7 cellular contexts compared by ENCODE assay signal in genomic region chr15:38454687-38455071, GRCh38. TPM values are rescaled to one million over a fixed set of nuclear protein-coding genes. Genes with fewer than 3 reads are reported as not detected.
A peak's percentile ranks its signal among the peaks of the same experiment; 100 is the strongest.
DNase-seq lines count a peak whose midpoint lies in the region; ATAC-seq and TF ChIP-seq lines count a peak whose summit lies in the region.

No MANE protein-coding gene starts in this region.

- no peak overlapping the region for H2BK12ac ChIP-seq in H9 (ENCODE audit: insufficient read length, low read depth, low read length)

- peaks cover 34% of the 10 kb centered on the region for H3K79me2 ChIP-seq in H9 (ENCODE audit: insufficient read depth, low read length)

- peak overlapping the region; percentile 98 to 99 (median 99) for H3K27ac Mint-ChIP-seq in H9

- H2BK15ac ChIP-seq in H9 (ENCODE audit: low read depth, low read length): no peak overlapping the region

- peak overlapping the region; percentile 96 for H3K9ac ChIP-seq in H9 (ENCODE audit: extremely low read depth, insufficient read length, low read length)

- no peak overlapping the region for H2BK20ac ChIP-seq in H9 (ENCODE audit: low read depth, low read length, poor library complexity, severe bottlenecking)

- no peaks in the 10 kb centered on the region for H3K36me3 ChIP-seq in SJSA1
- H3K36me3 ChIP-seq in prostate gland: no peaks in the 10 kb centered on the region

- H3K4me1 Mint-ChIP-seq in H9: peaks cover 6 to 8% of the 10 kb centered on the region in 2 experiments

- peaks cover 3 to 5% (median 5%) of the 10 kb centered on the region in 3 experiments; a peak in 2 of 7 replicates for H3K36me3 Mint-ChIP-seq in H9 (ENCODE audit: insufficient read depth in 1 of 3, low read depth in 3 of 3)

- peaks cover 1% of the 10 kb centered on the region for H3K27me3 Mint-ChIP-seq in H9 (ENCODE audit: low read depth)

- H4K5ac ChIP-seq in H9 (ENCODE audit: insufficient read length, low read depth, low read length): no peak overlapping the region

- H3K4ac ChIP-seq in H9 (ENCODE audit: low read depth, low read length): no peak overlapping the region; the same call in 1 of the 2 replicates

- ATAC-seq in GM21381 (IDR thresholded peaks at IDR 0.05; ENCODE audit: unreplicated experiment) (no peak), HG02588 (IDR thresholded peaks at IDR 0.05; ENCODE audit: unreplicated experiment) (no peak)

- H2BK5ac ChIP-seq in H9 (ENCODE audit: insufficient read length, low read length): no peak overlapping the region

- peak overlapping the region; percentile 99 for H3K18ac ChIP-seq in H9 (ENCODE audit: insufficient read length, low read depth, low read length)

- peaks cover 2% of the 10 kb centered on the region for H4K20me1 ChIP-seq in H9 (ENCODE audit: control insufficient read depth, insufficient read depth, insufficient read length)

- TF ChIP-seq CTCF in H9 (conservative IDR thresholded peaks at IDR 0.05): no peak
- no peak for TF ChIP-seq CTCF in fibroblast of mammary gland (conservative IDR thresholded peaks at IDR 0.05; ENCODE audit: control insufficient read depth, insufficient read depth, low read depth, low read length)
- no peak for TF ChIP-seq CTCF in prostate gland (IDR thresholded peaks at IDR 0.05)

- peak overlapping the region; percentile 100; the same call in 1 of the 2 replicates for H3K14ac ChIP-seq in H9 (ENCODE audit: insufficient read depth, low read length)

- H3K27ac ChIP-seq in H9 (ENCODE audit: insufficient read length, low read depth, low read length): peak overlapping the region; percentile 84
- H3K27ac ChIP-seq in SJSA1: 0 out of 2 replicates have a peak overlapping the region, but pooled peaks have one; percentile 63
- H3K27ac ChIP-seq in prostate gland: peak overlapping the region; percentile 92 to 93

- no peaks in the 10 kb centered on the region for H3K9me3 Mint-ChIP-seq in H9

- no peak overlapping the region for H2AFZ ChIP-seq in H9 (ENCODE audit: low read length)

- H3K27me3 ChIP-seq in H9 (ENCODE audit: insufficient read depth, low read length) (no peaks in the 10 kb centered on the region), SJSA1 (replicated peaks) (0 out of 2 replicates have a peak, but pooled peaks cover 3% of the 10 kb centered on the region), prostate gland (replicated peaks; ENCODE audit: insufficient read depth) (no peaks in the 10 kb centered on the region)

- H3K4me2 ChIP-seq in H9 (ENCODE audit: insufficient read depth, insufficient read length, low read length): peak overlapping the region; percentile 81

- H3K4me3 ChIP-seq in SJSA1: peak overlapping the region; percentile 65
- H3K4me3 ChIP-seq in fibroblast of mammary gland (ENCODE audit: control insufficient read depth, low read depth, low read length): peak overlapping the region; percentile 98
- peak overlapping the region; percentile 71 to 73 for H3K4me3 ChIP-seq in prostate gland

- no peak overlapping the region for H4K8ac ChIP-seq in H9 (replicated peaks; ENCODE audit: insufficient read length, low read depth, low read length)

- H3K79me1 ChIP-seq in H9 (ENCODE audit: insufficient read depth, low read depth, low read length, poor library complexity, severe bottlenecking): peaks cover 20% of the 10 kb centered on the region

- peaks cover 5% of the 10 kb centered on the region for H3K23me2 ChIP-seq in H9 (ENCODE audit: insufficient read length, low read depth, low read length, poor library complexity, severe bottlenecking)

- H3K56ac ChIP-seq in H9 (ENCODE audit: insufficient read length, low read depth, low read length): no peak overlapping the region

- no peak overlapping the region for H3T11ph ChIP-seq in H9 (ENCODE audit: low read length)

- H3K23ac ChIP-seq in H9 (ENCODE audit: insufficient read length, low read depth, low read length): no peak overlapping the region

- no peak overlapping the region for H2AK5ac ChIP-seq in H9 (ENCODE audit: insufficient read length, low read length)

- WGBS in H9 (ENCODE audit: extremely low coverage, insufficient read length, low lambda C conversion rate): no CpG with 5 or more reads among the region's 12 CpGs
- 0% methylated on average over 12 of the region's 12 CpGs for WGBS in prostate gland

- H4K91ac ChIP-seq in H9 (ENCODE audit: insufficient read length, low read depth, low read length): no peak overlapping the region

- H3K4me1 ChIP-seq in H9 (ENCODE audit: insufficient read depth, low read length): no peaks in the 10 kb centered on the region; the same call in 1 of the 2 replicates
- peaks cover 6% of the 10 kb centered on the region for H3K4me1 ChIP-seq in SJSA1 (replicated peaks)
- H3K4me1 ChIP-seq in prostate gland (replicated peaks): peaks cover 2% of the 10 kb centered on the region

- H2BK120ac ChIP-seq in H9 (ENCODE audit: low read depth, low read length, poor library complexity, severe bottlenecking): no peak overlapping the region

- no peak for TF ChIP-seq POLR2A in prostate gland (IDR thresholded peaks at IDR 0.05)

- DNase-seq in H9 (no peak), SJSA1 (ENCODE audit: low read depth in 1 of 2, low spot score in 2 of 2) (no peak), fibroblast of mammary gland (ENCODE audit: low read depth) (no peak), prostate gland (ENCODE audit: low spot score) (no peak), iPS-NIHi11 (ENCODE audit: low spot score) (no peak)

- H3K9me3 ChIP-seq in H9 (ENCODE audit: control insufficient read depth, low read depth, low read length) (no peaks in the 10 kb centered on the region), SJSA1 (replicated peaks) (no peaks in the 10 kb centered on the region), prostate gland (no peaks in the 10 kb centered on the region)

- peak overlapping the region; percentile 91 to 98 for H3K4me3 Mint-ChIP-seq in H9

- intact Hi-C loops in prostate gland (cut with DNase I): no loop called here

RNA-seq across cellular contexts. Expression of gene FAM98B, which starts 0.8 kb away (rescaled TPM):
- total RNA-seq in H9 (2021) (50.0 and 51.1 TPM in 2 replicates), prostate gland (10 to 100 TPM in 1 of 2 donors, 1 to 10 TPM in 1; 9.8 to 27.0 TPM)
- total RNA-seq in SJSA1 (2014; rRNA removed; shearing (Covaris generic)): 3.4 and 13.4 TPM in 2 replicates
